In genomic region chr7:98341106-98341505, GRCh38 we compare ENCODE assay signal across 21 cellular contexts. TPM values are rescaled to one million over a fixed set of nuclear protein-coding genes. Genes with fewer than 3 reads are reported as not detected.
A peak's percentile ranks its signal among the peaks of the same experiment; 100 is the strongest.
DNase-seq lines count a peak whose midpoint lies in the region; ATAC-seq and TF ChIP-seq lines count a peak whose summit lies in the region.
"Had no signal": no experiment of that assay in that cellular context is flagged by ENCODE, and none has a peak within 500 bp of the region (broad histone marks: within the 10 kb centered on the region; RNA-seq: fewer than 3 reads in every experiment).

No MANE protein-coding gene starts in this region.

- no CpG with 5 or more reads among the region's 3 CpGs for WGBS in IMR-90 (ENCODE audit: extremely low coverage in 2 of 2, insufficient read length in 1 of 2), 2 experiments
- 62% methylated on average over 2 of the region's 3 CpGs for WGBS in mesenchymal stem cell

- no peak overlapping the region for H4K8ac ChIP-seq in IMR-90 (ENCODE audit: low read depth in 2 of 2, low read length in 2 of 2)
- H4K8ac ChIP-seq in mesenchymal stem cell (ENCODE audit: low read length), result no peak overlapping the region

- no peaks in the 10 kb centered on the region for H3K36me3 ChIP-seq in IMR-90 (ENCODE audit: control insufficient read depth, insufficient read depth, low read length)
- H3K36me3 ChIP-seq in mesenchymal stem cell (ENCODE audit: control insufficient read depth in 1 of 2, insufficient read depth in 2 of 2, low read depth in 1 of 2, low read length in 2 of 2), result peaks cover 0 to 10% of the 10 kb centered on the region in 2 experiments
- H3K36me3 ChIP-seq in tibial artery, result no peaks in the 10 kb centered on the region
- H3K36me3 ChIP-seq: gastroesophageal sphincter, right atrium auricular region, upper lobe of right lung had no signal

- H4K20me1 ChIP-seq in IMR-90 (ENCODE audit: insufficient read depth, low read length), result no peaks in the 10 kb centered on the region

- H3K4me1 ChIP-seq in IMR-90 (ENCODE audit: control insufficient read depth, insufficient read depth, low read length) (peaks cover 5% of the 10 kb centered on the region; the same call in 1 of the 2 replicates), mesenchymal stem cell (ENCODE audit: control insufficient read depth, insufficient read depth, low read depth, low read length) (peaks cover 4% of the 10 kb centered on the region), tibial artery (no peaks in the 10 kb centered on the region)
- H3K4me1 ChIP-seq: gastroesophageal sphincter, right atrium auricular region, upper lobe of right lung had no signal

- no peak overlapping the region for H2BK20ac ChIP-seq in IMR-90 (ENCODE audit: low read depth, low read length)

- H2BK12ac ChIP-seq in mesenchymal stem cell (ENCODE audit: low read length in 2 of 2), result no peak overlapping the region

- CTCF ChIA-PET in IMR-90 (lab: Yijun Ruan, JAX), result interaction anchor here (1.0 kb wide), 1 partner anchor 10 kb away, joined by 3 read pairs; no protein-coding TSS in a partner anchor

- H3K9me3 ChIP-seq in IMR-90 (ENCODE audit: control insufficient read depth, insufficient read depth, low read length), result peaks cover 1% of the 10 kb centered on the region; the same call in 1 of the 2 replicates
- H3K9me3 ChIP-seq in mesenchymal stem cell (ENCODE audit: control insufficient read depth, low read length), result no peaks in the 10 kb centered on the region
- H3K9me3 ChIP-seq in tibial artery, result no peaks in the 10 kb centered on the region
- H3K9me3 ChIP-seq: gastroesophageal sphincter, right atrium auricular region, upper lobe of right lung had no signal

- H3K4ac ChIP-seq in IMR-90 (ENCODE audit: low read depth, low read length) (no peak overlapping the region), mesenchymal stem cell (ENCODE audit: low read depth in 1 of 2, low read length in 2 of 2) (no peak overlapping the region)

- H3K4me3 ChIP-seq in IMR-90 (ENCODE audit: insufficient read depth, low read depth, low read length) (no peak overlapping the region), astrocyte of the spinal cord (ENCODE audit: low read depth, low read length) (no peak overlapping the region), mesenchymal stem cell (ENCODE audit: insufficient read depth in 1 of 2, low read depth in 1 of 2, low read length in 2 of 2) (no peak overlapping the region), tibial artery (no peak overlapping the region)
- H3K4me3 ChIP-seq: gastroesophageal sphincter, right atrium auricular region, upper lobe of right lung had no signal

- H3K79me1 ChIP-seq in IMR-90 (ENCODE audit: low read depth in 1 of 2, low read length in 2 of 2) (peaks cover 3 to 19% of the 10 kb centered on the region in 2 experiments; a peak in 2 of 4 replicates), mesenchymal stem cell (replicated peaks; ENCODE audit: low read length, poor library complexity, severe bottlenecking) (peaks cover 17% of the 10 kb centered on the region)

- intact Hi-C loops in IMR-90 (cut with micrococcal nuclease) (no loop called here), tibial artery (cut with DNase I; ENCODE audit: low total_unique reads) (no loop called here)

- H4K91ac ChIP-seq in IMR-90 (ENCODE audit: insufficient read depth, low read depth, low read length), result no peak overlapping the region
- no peak overlapping the region for H4K91ac ChIP-seq in mesenchymal stem cell (ENCODE audit: low read length)

- H2AK5ac ChIP-seq in IMR-90 (ENCODE audit: low read depth, low read length) (no peak overlapping the region), mesenchymal stem cell (ENCODE audit: low read length, severe bottlenecking) (no peak overlapping the region)

- peak; percentile 83 for ATAC-seq in IMR-90 (ENCODE audit: low read depth)
- ATAC-seq: activated CD4-positive, alpha-beta T cell treated with anti-CD3 and anti-CD28 coated beads for 36 hours; gastroesophageal sphincter; upper lobe of right lung had no signal

- no peak for TF ChIP-seq CTCF in IMR-90 (conservative IDR thresholded peaks at IDR 0.05; ENCODE audit: low read depth, low read length)
- no peak for TF ChIP-seq CTCF in astrocyte of the spinal cord (IDR thresholded peaks at IDR 0.05; ENCODE audit: low read depth, low read length)
- TF ChIP-seq CTCF in tibial artery (IDR thresholded peaks at IDR 0.05), result no peak

- H3K9me1 ChIP-seq in IMR-90 (ENCODE audit: insufficient read depth, low read length), result no peaks in the 10 kb centered on the region

- no peaks in the 10 kb centered on the region for H3K27me3 ChIP-seq in IMR-90 (ENCODE audit: control insufficient read depth, insufficient read depth, low read length)
- no peaks in the 10 kb centered on the region for H3K27me3 ChIP-seq in mesenchymal stem cell (ENCODE audit: control insufficient read depth in 1 of 2, insufficient read depth in 1 of 2, low read length in 2 of 2)
- no peaks in the 10 kb centered on the region for H3K27me3 ChIP-seq in tibial artery
- H3K27me3 ChIP-seq: gastroesophageal sphincter, right atrium auricular region, upper lobe of right lung had no signal

- H3K14ac ChIP-seq in IMR-90 (replicated peaks; ENCODE audit: low read depth, low read length) (no peak overlapping the region), mesenchymal stem cell (ENCODE audit: low read length in 2 of 2) (no peak overlapping the region)

- H4K5ac ChIP-seq in IMR-90 (ENCODE audit: low read depth, low read length), result no peak overlapping the region

- in situ Hi-C loops in IMR-90 (cut with MboI; ENCODE audit: low sequenced_read_pairs) (no loop called here), astrocyte of the spinal cord (cut with HindIII; ENCODE audit: low sequenced_read_pairs) (no loop called here)

- H3K27ac ChIP-seq in IMR-90 (ENCODE audit: insufficient read depth, low read length), result no peak overlapping the region
- peak overlapping the region; percentile 50 for H3K27ac ChIP-seq in mesenchymal stem cell (ENCODE audit: low read length, poor library complexity, severe bottlenecking)
- H3K27ac ChIP-seq in tibial artery, result no peak overlapping the region
- H3K27ac ChIP-seq: C4-2B, gastroesophageal sphincter, KMS-11, right atrium auricular region, upper lobe of right lung had no signal

- H3K18ac ChIP-seq in IMR-90 (ENCODE audit: low read depth, low read length) (no peak overlapping the region; the same call in 1 of the 2 replicates), mesenchymal stem cell (ENCODE audit: low read depth in 1 of 2, low read length in 2 of 2) (no peak overlapping the region)

- BruUV-seq in IMR-90 (replicated peaks; lab: Mats Ljungman, UMichigan), result no TSS peak

- H2BK5ac ChIP-seq in IMR-90 (ENCODE audit: low read depth, low read length, poor library complexity, severe bottlenecking), result no peak overlapping the region
- no peak overlapping the region for H2BK5ac ChIP-seq in mesenchymal stem cell (ENCODE audit: low read depth, low read length, poor library complexity, severe bottlenecking)

- H3K9ac ChIP-seq in IMR-90 (ENCODE audit: low read depth, low read length) (no peak overlapping the region; the same call in 1 of the 2 replicates), mesenchymal stem cell (ENCODE audit: low read length) (peak overlapping the region; percentile 67)
- H3K9ac ChIP-seq: KMS-11 had no signal

- H3K56ac ChIP-seq in IMR-90 (ENCODE audit: extremely low read depth, insufficient read depth, low read length), result no peak overlapping the region

- TF ChIP-seq RAD21 in IMR-90 (IDR thresholded peaks at IDR 0.05; ENCODE audit: low read length), result no peak

- H3K23ac ChIP-seq in IMR-90 (ENCODE audit: low read depth, low read length), result no peak overlapping the region
- H3K23ac ChIP-seq in mesenchymal stem cell (ENCODE audit: low read length in 2 of 2), result no peak overlapping the region

- TF ChIP-seq POLR2A in IMR-90 (IDR thresholded peaks at IDR 0.05; ENCODE audit: low read depth, low read length), result no peak

- H2AFZ ChIP-seq in IMR-90 (replicated peaks; ENCODE audit: low read length, poor library complexity) (no peak overlapping the region), mesenchymal stem cell (ENCODE audit: low read depth, low read length) (no peak overlapping the region)

- H3K4me2 ChIP-seq in IMR-90 (ENCODE audit: low read depth, low read length) (peak overlapping the region; percentile 38; the same call in 1 of the 2 replicates), mesenchymal stem cell (ENCODE audit: low read length, poor library complexity, severe bottlenecking) (no peak overlapping the region)
- H3K4me2 ChIP-seq: KMS-11 had no signal

- no peak overlapping the region for H2BK15ac ChIP-seq in IMR-90 (ENCODE audit: low read depth, low read length)
- H2BK15ac ChIP-seq in mesenchymal stem cell (ENCODE audit: low read depth, poor library complexity, severe bottlenecking), result no peak overlapping the region

- H2BK120ac ChIP-seq in IMR-90 (ENCODE audit: low read depth, low read length), result no peak overlapping the region
- no peak overlapping the region for H2BK120ac ChIP-seq in mesenchymal stem cell (ENCODE audit: low read depth, low read length)

- POLR2A ChIA-PET in IMR-90 (lab: Charles Lee; ENCODE audit: unreplicated experiment), result interaction anchor here (0.7 kb wide), 1 partner anchor 13 kb away, joined by 3 read pairs; no protein-coding TSS in a partner anchor

- no peak overlapping the region for H2AK9ac ChIP-seq in IMR-90 (replicated peaks; ENCODE audit: low read depth, low read length, poor library complexity)

- dilution Hi-C loops in IMR-90 (cut with HindIII; ENCODE audit: low sequenced_read_pairs, unreplicated experiment), result no loop called here

- DNase-seq in AG08396 (ENCODE audit: low spot score) (peak; percentile 19), IMR-90 (peak; percentile 77), astrocyte of the spinal cord (ENCODE audit: low read depth, low spot score) (peak; percentile 60), mesenchymal stem cell (peak; percentile 48), tibial artery (no peak), SHP77 treated with DMSO at 0.1 percent for 48 hours (lab: John Stamatoyannopoulos, UW) (no peak), DMS79 (lab: John Stamatoyannopoulos, UW) (no peak), NCI-H748 treated with DMSO at 0.1 percent for 48 hours (lab: John Stamatoyannopoulos, UW) (no peak)
- DNase-seq: activated CD4-positive, alpha-beta T cell treated with anti-CD3 and anti-CD28 coated beads for 36 hours; activated naive CD8-positive, alpha-beta T cell treated with anti-CD3 and anti-CD28 coated beads for 36 hours; GF-D8; NCI-H1048; NCI-H2029 treated with DMSO at 0.1 percent for 48 hours; NCI-H510A; occipital lobe; stimulated activated CD8-positive, alpha-beta memory T cell treated with anti-CD3 and anti-CD28 coated beads, Interleukin-4, amount 100 ng/mL, for 48 hours; upper lobe of right lung had no signal

RNA-seq across cellular contexts. Expression of gene BRI3, which starts 59.6 kb away (rescaled TPM):
- 24.7 and 30.6 TPM in 2 replicates for total RNA-seq in IMR-90 (2012; rRNA removed)
- 68.3 and 91.3 TPM in 2 replicates for polyA plus RNA-seq in IMR-90 (2012; rRNA removed)
- 81.9 and 90.8 TPM in 2 replicates for polyA plus RNA-seq in IMR-90 (2012; cell fraction: cytosol; rRNA removed)
- polyA plus RNA-seq in IMR-90 (2012; cell fraction: nucleus; rRNA removed; ENCODE audit: low replicate concordance), result 23.2 and 48.0 TPM in 2 replicates
- polyA plus RNA-seq in mesenchymal stem cell (2013, experiment 1 of 2), result 768 TPM
- 790 TPM for polyA plus RNA-seq in mesenchymal stem cell (2013, experiment 2 of 2)

RNA-seq across cellular contexts. Expression of gene BAIAP2L1, which starts 59.8 kb away (rescaled TPM):
- total RNA-seq in IMR-90 (2012; rRNA removed), result 2.2 TPM in 2 replicates
- 5.8 and 6.0 TPM in 2 replicates for polyA plus RNA-seq in IMR-90 (2012; rRNA removed)
- polyA plus RNA-seq in IMR-90 (2012; cell fraction: cytosol; rRNA removed), result 4.7 and 5.4 TPM in 2 replicates
- polyA plus RNA-seq in IMR-90 (2012; cell fraction: nucleus; rRNA removed; ENCODE audit: low replicate concordance), result 6.3 and 8.4 TPM in 2 replicates
- polyA plus RNA-seq in mesenchymal stem cell (2013, experiment 1 of 2), result 10.1 TPM
- 10.6 TPM for polyA plus RNA-seq in mesenchymal stem cell (2013, experiment 2 of 2)

Comparison
In these comparisons a context has a peak if more than half of its experiments do, and no peak if none do; other contexts are left out.
1. DNase-seq: peak in AG08396 (single experiment), IMR-90 (single experiment), astrocyte of the spinal cord (single experiment) and mesenchymal stem cell (single experiment); none in tibial artery (0 of 2), SHP77 treated with DMSO at 0.1 percent for 48 hours (single experiment), DMS79 (single experiment) and NCI-H748 treated with DMSO at 0.1 percent for 48 hours (single experiment).